In genomic region chr1:5771788-5772187, GRCh38 we compare ENCODE assay signal across 23 cellular contexts.
"Had no signal": no experiment of that assay in that cellular context is flagged by ENCODE, and none has a peak within 500 bp of the region (broad histone marks: within the 10 kb centered on the region; RNA-seq: fewer than 3 reads in every experiment).

No MANE protein-coding gene starts in this region.

- H3K27ac ChIP-seq: left lung, lower lobe of right lung, pancreas, prostate gland, sigmoid colon, spleen, thyroid gland, transverse colon, upper lobe of left lung had no signal

- H3K36me3 ChIP-seq: left lung, lower lobe of right lung, pancreas, prostate gland, sigmoid colon, spleen, thyroid gland, transverse colon, upper lobe of left lung, vagina had no signal

- H3K27me3 ChIP-seq: pancreas, testis, thyroid gland, upper lobe of left lung, vagina had no signal

- DNase-seq: immature natural killer cell; kidney; left colon; lower lobe of right lung; mammary epithelial cell; mesenchymal stem cell; naive thymus-derived CD8-positive, alpha-beta T cell; sigmoid colon; small intestine; spleen; stimulated activated CD4-positive, alpha-beta T cell treated with anti-CD3 and anti-CD28 coated beads, Interleukin-4, amount 100 ng/mL, for 24 hours; stimulated activated naive CD4-positive, alpha-beta T cell treated with Interleukin-2 at 50 U/mL for 16 hours; stimulated activated naive CD8-positive, alpha-beta T cell treated with anti-CD3 and anti-CD28 coated beads, Interleukin-15, amount 100 ng/mL, for 72 hours; transverse colon; upper lobe of left lung had no signal

- ATAC-seq: left colon; lower lobe of right lung; naive thymus-derived CD8-positive, alpha-beta T cell; stimulated activated memory B cell treated with anti-CD40 and anti-IgM and Interleukin-4, amounts not matched to agents 10 μg/mL and 1 μg/mL and 100 μg/mL, for 72 hours; stimulated activated naive CD8-positive, alpha-beta T cell treated with anti-CD3 and anti-CD28 coated beads, Interleukin-15, amount 100 ng/mL, for 72 hours had no signal

- H3K4me3 ChIP-seq: left lung, lower lobe of right lung, pancreas, prostate gland, sigmoid colon, testis, thyroid gland, transverse colon, upper lobe of left lung had no signal

- H3K4me1 ChIP-seq: left lung, lower lobe of right lung, pancreas, prostate gland had no signal

- H3K9me3 ChIP-seq: left lung, lower lobe of right lung, pancreas, prostate gland, sigmoid colon, spleen, testis, thyroid gland, transverse colon, upper lobe of left lung, vagina had no signal

- FAIRE-seq: islet of Langerhans, kidney, pancreas, small intestine had no signal
